Comparison of ENCODE assay signal across 8 cellular contexts in genomic region chr2:20348542-20348941, GRCh38. TPM values are rescaled to one million over a fixed set of nuclear protein-coding genes. Genes with fewer than 3 reads are reported as not detected.
DNase-seq lines count a peak whose midpoint lies in the region; ATAC-seq and TF ChIP-seq lines count a peak whose summit lies in the region.

No MANE protein-coding gene starts in this region.

- H3K27ac Mint-ChIP-seq in T-helper 1 cell treated with Interleukin-12 subunit alpha and Interleukin-12 subunit beta and Interleukin-4 antibody, amounts not matched to agents 30 μg/mL and 1 μg/mL, for 36 hours, result no peak overlapping the region

- peaks cover 19% of the 10 kb centered on the region for H3K36me3 Mint-ChIP-seq in T-helper 1 cell treated with Interleukin-12 subunit alpha and Interleukin-12 subunit beta and Interleukin-4 antibody, amounts not matched to agents 30 μg/mL and 1 μg/mL, for 36 hours (ENCODE audit: low read depth)

- H3K9me3 Mint-ChIP-seq in T-helper 1 cell treated with Interleukin-12 subunit alpha and Interleukin-12 subunit beta and Interleukin-4 antibody, amounts not matched to agents 30 μg/mL and 1 μg/mL, for 36 hours, result no peaks in the 10 kb centered on the region

- H3K9me3 ChIP-seq in skeletal muscle tissue (ENCODE audit: control insufficient read depth in 3 of 3, low read length in 3 of 3), result no peaks in the 10 kb centered on the region

- H3K4me1 Mint-ChIP-seq in T-helper 1 cell treated with Interleukin-12 subunit alpha and Interleukin-12 subunit beta and Interleukin-4 antibody, amounts not matched to agents 30 μg/mL and 1 μg/mL, for 36 hours (ENCODE audit: low read depth), result peaks cover 39% of the 10 kb centered on the region

- H3K36me3 ChIP-seq in skeletal muscle tissue (ENCODE audit: control insufficient read depth in 3 of 3, insufficient read depth in 3 of 3, low read length in 3 of 3), result no peaks in the 10 kb centered on the region

- H3K4me1 ChIP-seq in skeletal muscle tissue (ENCODE audit: control insufficient read depth in 3 of 3, insufficient read depth in 3 of 3, low read length in 3 of 3), result peaks cover 11 to 42% (median 38%) of the 10 kb centered on the region in 3 donors

- TF ChIP-seq CTCF in fibroblast of villous mesenchyme (IDR thresholded peaks at IDR 0.05; ENCODE audit: insufficient read depth, low read depth, low read length), result no peak

- H3K9ac ChIP-seq in skeletal muscle tissue (ENCODE audit: low read depth in 1 of 3, low read length in 3 of 3), result no peak overlapping the region

- ATAC-seq in GM21528 (IDR thresholded peaks at IDR 0.05; ENCODE audit: low FRiP score, unreplicated experiment) (no peak), GM18909 (IDR thresholded peaks at IDR 0.05; ENCODE audit: poor library complexity, unreplicated experiment) (no peak)

- peak overlapping the region; percentile 81 for H3K4me3 Mint-ChIP-seq in T-helper 1 cell treated with Interleukin-12 subunit alpha and Interleukin-12 subunit beta and Interleukin-4 antibody, amounts not matched to agents 30 μg/mL and 1 μg/mL, for 36 hours

- peak overlapping the region; percentile 93 for H3K4me3 ChIP-seq in fibroblast of villous mesenchyme (ENCODE audit: low read depth, low read length)
- H3K4me3 ChIP-seq in skeletal muscle tissue (ENCODE audit: low read length in 3 of 3), result peak overlapping the region; percentile 18 to 24 (median 21)

- H3K27me3 ChIP-seq in skeletal muscle tissue (ENCODE audit: control insufficient read depth in 3 of 3, insufficient read depth in 3 of 3, low read length in 3 of 3), result no peaks in the 10 kb centered on the region

- no peak for DNase-seq in T-helper 1 cell
- DNase-seq in RPMI8226, result peak; percentile 46
- no peak for DNase-seq in fibroblast of villous mesenchyme (ENCODE audit: low read depth)
- no peak for DNase-seq in midbrain (lab: John Stamatoyannopoulos, UW)

- no peak overlapping the region for H3K27ac ChIP-seq in skeletal muscle tissue (ENCODE audit: low read depth, low read length)

- H3K27me3 Mint-ChIP-seq in T-helper 1 cell treated with Interleukin-12 subunit alpha and Interleukin-12 subunit beta and Interleukin-4 antibody, amounts not matched to agents 30 μg/mL and 1 μg/mL, for 36 hours (ENCODE audit: low read depth), result no peaks in the 10 kb centered on the region

RNA-seq across cellular contexts. Expression of gene PUM2, which starts 2.1 kb away (rescaled TPM):
- total RNA-seq in fibroblast of villous mesenchyme (33.5 and 56.1 TPM in 2 replicates), skeletal muscle tissue (80.4 TPM)
